Comparison of ENCODE assay signal across 30 cellular contexts in the genomic region with DNA sequence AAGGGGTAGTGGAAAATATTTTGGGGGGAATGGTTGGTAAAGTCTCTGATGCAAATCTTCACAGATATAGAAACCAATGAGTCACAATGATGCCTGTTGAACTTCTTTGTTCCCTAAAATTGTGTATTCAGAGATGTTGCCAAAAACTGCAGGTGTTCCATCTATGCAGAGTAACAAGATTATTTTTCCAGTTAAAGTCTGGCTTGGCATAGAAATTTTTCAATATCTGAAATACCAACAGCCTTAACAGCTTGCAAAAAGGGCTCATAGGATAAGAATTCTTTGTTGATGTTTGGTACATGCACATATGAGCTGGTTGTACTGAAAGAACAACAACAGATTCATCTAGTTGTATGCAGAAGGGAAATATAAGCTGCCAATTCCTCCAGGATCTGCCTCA.
A peak's percentile ranks its signal among the peaks of the same experiment; 100 is the strongest.
DNase-seq lines count a peak whose midpoint lies in the region; ATAC-seq and TF ChIP-seq lines count a peak whose summit lies in the region.
"Had no signal": no experiment of that assay in that cellular context is flagged by ENCODE, and none has a peak within 500 bp of the region (broad histone marks: within the 10 kb centered on the region; RNA-seq: fewer than 3 reads in every experiment).

No MANE protein-coding gene starts in this region.

- no peak overlapping the region for H3K4me3 ChIP-seq in heart left ventricle
- no peak overlapping the region for H3K4me3 ChIP-seq in CD8-positive, alpha-beta T cell (ENCODE audit: low read depth, low read length)
- H3K4me3 ChIP-seq: GM12878, MG63, Peyer's patch had no signal

- no peak overlapping the region for H3K27ac Mint-ChIP-seq in Calu3 (ENCODE audit: unreplicated experiment)
- H3K27ac Mint-ChIP-seq in CD8-positive, alpha-beta T cell = no peak overlapping the region
- H3K27ac Mint-ChIP-seq: CD4-positive, alpha-beta memory T cell had no signal

- no peaks in the 10 kb centered on the region for H3K36me3 ChIP-seq in heart left ventricle
- H3K36me3 ChIP-seq in CD8-positive, alpha-beta T cell (ENCODE audit: insufficient read depth, low read length) = no peaks in the 10 kb centered on the region
- H3K36me3 ChIP-seq: MG63, Peyer's patch had no signal

- no peaks in the 10 kb centered on the region for H3K4me1 Mint-ChIP-seq in Calu3 (ENCODE audit: low read depth, unreplicated experiment)
- H3K4me1 Mint-ChIP-seq in CD8-positive, alpha-beta T cell (ENCODE audit: low read depth) = no peaks in the 10 kb centered on the region
- H3K4me1 Mint-ChIP-seq: CD4-positive, alpha-beta memory T cell had no signal

- TF ChIP-seq CTCF in heart left ventricle (IDR thresholded peaks at IDR 0.05) = no peak
- TF ChIP-seq CTCF in Calu3 (IDR thresholded peaks at IDR 0.05; ENCODE audit: unreplicated experiment) = no peak
- TF ChIP-seq CTCF in CD8-positive, alpha-beta T cell (IDR thresholded peaks at IDR 0.05) = no peak

- no peaks in the 10 kb centered on the region for H3K27me3 ChIP-seq in heart left ventricle
- no peaks in the 10 kb centered on the region for H3K27me3 ChIP-seq in CD8-positive, alpha-beta T cell (ENCODE audit: insufficient read depth, low read length)
- H3K27me3 ChIP-seq: MG63, Peyer's patch had no signal

- H3K4me1 ChIP-seq in heart left ventricle = no peaks in the 10 kb centered on the region
- no peaks in the 10 kb centered on the region for H3K4me1 ChIP-seq in CD8-positive, alpha-beta T cell (ENCODE audit: insufficient read depth, low read length)
- H3K4me1 ChIP-seq: Caco-2, Peyer's patch had no signal

- no peaks in the 10 kb centered on the region for H3K27me3 Mint-ChIP-seq in Calu3 (ENCODE audit: unreplicated experiment)
- H3K27me3 Mint-ChIP-seq in CD8-positive, alpha-beta T cell (ENCODE audit: low read depth) = no peaks in the 10 kb centered on the region
- H3K27me3 Mint-ChIP-seq: CD4-positive, alpha-beta memory T cell had no signal

- CTCF ChIA-PET in Calu3 (lab: Charles Lee) = no interaction called here
- CTCF ChIA-PET in CD8-positive, alpha-beta T cell (lab: Charles Lee) = no interaction called here

- POLR2A ChIA-PET in CD8-positive, alpha-beta T cell (lab: Charles Lee) = no interaction called here

- no peak overlapping the region for H3K4me3 Mint-ChIP-seq in Calu3 (ENCODE audit: low read depth, unreplicated experiment)
- H3K4me3 Mint-ChIP-seq in CD8-positive, alpha-beta T cell = no peak overlapping the region
- H3K4me3 Mint-ChIP-seq: CD4-positive, alpha-beta memory T cell had no signal

- TF ChIP-seq POLR2A in heart left ventricle (IDR thresholded peaks at IDR 0.05) = no peak

- peaks cover 1% of the 10 kb centered on the region for H3K9me3 Mint-ChIP-seq in Calu3 (ENCODE audit: low read depth, unreplicated experiment)
- H3K9me3 Mint-ChIP-seq in CD8-positive, alpha-beta T cell = peaks cover 1% of the 10 kb centered on the region
- H3K9me3 Mint-ChIP-seq: CD4-positive, alpha-beta memory T cell had no signal

- H3K36me3 Mint-ChIP-seq in Calu3 (ENCODE audit: insufficient read depth, unreplicated experiment) = no peaks in the 10 kb centered on the region
- no peaks in the 10 kb centered on the region for H3K36me3 Mint-ChIP-seq in CD8-positive, alpha-beta T cell
- H3K36me3 Mint-ChIP-seq: CD4-positive, alpha-beta memory T cell had no signal

- peak; percentile 49 for DNase-seq in astrocyte of the hippocampus (ENCODE audit: low read depth, low spot score)
- DNase-seq in inferior parietal cortex (ENCODE audit: extremely low spot score) = peak; percentile 33
- DNase-seq in substantia nigra (lab: John Stamatoyannopoulos, UW) = no peak
- DNase-seq in heart left ventricle = no peak
- no peak for DNase-seq in Calu3
- no peak for DNase-seq in CD8-positive, alpha-beta T cell
- DNase-seq: AML-193; C1 segment of cervical spinal cord; Caco-2; CD4-positive, alpha-beta memory T cell; DMS 273 treated with DMSO at 0.1 percent for 48 hours; DMS79; EL; GDM1; IMR-90; KG1; NCI-H1105 treated with DMSO at 0.1 percent for 48 hours; NCI-H146; NCI-H1930; NCI-H2107; NCI-H446; NCI-H524 treated with DMSO at 0.1 percent for 48 hours; NCI-H774; OCI-M1; Peyer's patch; SHP77 treated with DMSO at 0.1 percent for 48 hours had no signal

- intact Hi-C loops in heart left ventricle (cut with DNase I) = no loop called here
- intact Hi-C loops in Calu3 (cut with micrococcal nuclease; ENCODE audit: unreplicated experiment) = no loop called here
- intact Hi-C loops in CD8-positive, alpha-beta T cell (cut with DNase I, micrococcal nuclease) = no loop called here

- ATAC-seq in HG03159 (IDR thresholded peaks at IDR 0.05; ENCODE audit: unreplicated experiment) = peak; percentile 44
- no peak for ATAC-seq in GM18511 (IDR thresholded peaks at IDR 0.05; ENCODE audit: unreplicated experiment)
- no peak for ATAC-seq in heart left ventricle
- no peak for ATAC-seq in CD8-positive, alpha-beta T cell
- ATAC-seq: GM12878 had no signal

- no TSS peak for BruUV-seq in Calu3 (replicated peaks; lab: Mats Ljungman, UMichigan)

- H3K27ac ChIP-seq in substantia nigra (ENCODE audit: low read depth, low read length, poor library complexity, severe bottlenecking) (peak overlapping the region; percentile 8), heart left ventricle (no peak overlapping the region)
- no peak overlapping the region for H3K27ac ChIP-seq in CD8-positive, alpha-beta T cell (ENCODE audit: low read depth, low read length)
- H3K27ac ChIP-seq: Peyer's patch had no signal

- peaks cover 0 to 8% (median 0%) of the 10 kb centered on the region in 12 donors for H3K9me3 ChIP-seq in heart left ventricle
- no peaks in the 10 kb centered on the region for H3K9me3 ChIP-seq in CD8-positive, alpha-beta T cell (ENCODE audit: low read length)
- H3K9me3 ChIP-seq: Caco-2, Peyer's patch had no signal

Comparison
In these comparisons a context has a peak if more than half of its experiments do, and no peak if none do; other contexts are left out.
1. DNase-seq: peak in astrocyte of the hippocampus (single experiment) and inferior parietal cortex (single experiment); none in substantia nigra (0 of 49), heart left ventricle (0 of 5), Calu3 (single experiment) and CD8-positive, alpha-beta T cell (0 of 7).